In genomic region chr19:10424011-10424637, GRCh38 we compare ENCODE assay signal across 1 cellular context.
TF ChIP-seq lines count a peak whose summit lies in the region.

No MANE protein-coding gene starts in this region.

TF ChIP-seq in HepG2, 621 proteins besides CTCF, POLR2A, EP300 and RAD21 (continued from another document and continues in another):
- no peak for TF ChIP-seq HIC2 (CRISPR knock-in tag; IDR thresholded peaks at IDR 0.05; ENCODE audit: low read depth)
- no peak for TF ChIP-seq CCDC6 (CRISPR knock-in tag; IDR thresholded peaks at IDR 0.05)
- peak; percentile 24; the same call in 1 of the 2 replicates for TF ChIP-seq HOXA3 (CRISPR knock-in tag; IDR thresholded peaks at IDR 0.05)
- TF ChIP-seq TFDP1 (CRISPR knock-in tag; IDR thresholded peaks at IDR 0.05; ENCODE audit: borderline replicate concordance) = no peak
- TF ChIP-seq ZNF264 (CRISPR knock-in tag; IDR thresholded peaks at IDR 0.05) = no peak
- TF ChIP-seq RBM22 (optimal IDR thresholded peaks at IDR 0.05; ENCODE audit: low read length) = no peak
- TF ChIP-seq ZGPAT (CRISPR knock-in tag; IDR thresholded peaks at IDR 0.05) = peak; percentile 73; the same call in 1 of the 2 replicates
- TF ChIP-seq TARDBP (CRISPR knock-in tag; IDR thresholded peaks at IDR 0.05) = no peak
- TF ChIP-seq NCOA5 (CRISPR knock-in tag; IDR thresholded peaks at IDR 0.05) = no peak
- TF ChIP-seq TSC22D2 (CRISPR knock-in tag; IDR thresholded peaks at IDR 0.05; ENCODE audit: borderline replicate concordance) = no peak
- no peak for TF ChIP-seq MIER2 (CRISPR knock-in tag; IDR thresholded peaks at IDR 0.05)
- TF ChIP-seq SOX13 (IDR thresholded peaks at IDR 0.05) = no peak
- no peak for TF ChIP-seq SOX13 (CRISPR knock-in tag; conservative IDR thresholded peaks at IDR 0.05 in 1 of 2, IDR thresholded peaks at IDR 0.05 in 1 of 2)
- TF ChIP-seq ZNF44 (CRISPR knock-in tag; IDR thresholded peaks at IDR 0.05) = no peak
- no peak for TF ChIP-seq PCBP1 (IDR thresholded peaks at IDR 0.05; ENCODE audit: borderline replicate concordance, low read depth, low read length)
- TF ChIP-seq SNAPC5 (CRISPR knock-in tag; IDR thresholded peaks at IDR 0.05; ENCODE audit: borderline replicate concordance) = no peak
- TF ChIP-seq RFX3 (CRISPR knock-in tag; IDR thresholded peaks at IDR 0.05) = no peak
- TF ChIP-seq GABPA (IDR thresholded peaks at IDR 0.05; ENCODE audit: low read depth, low read length) = no peak
- TF ChIP-seq GABPA (CRISPR knock-in tag; IDR thresholded peaks at IDR 0.05; ENCODE audit: low read depth) = no peak
- TF ChIP-seq HMGXB4 (CRISPR knock-in tag; IDR thresholded peaks at IDR 0.05; ENCODE audit: borderline replicate concordance in 1 of 2, low read depth in 1 of 2) = peak; percentile 75 to 92; a peak in 3 of 4 replicates
- no peak for TF ChIP-seq SSRP1 (CRISPR knock-in tag; IDR thresholded peaks at IDR 0.05)
- TF ChIP-seq ZNF672 (CRISPR knock-in tag; IDR thresholded peaks at IDR 0.05) = no peak
- no peak for TF ChIP-seq TRAFD1 (CRISPR knock-in tag; IDR thresholded peaks at IDR 0.05; ENCODE audit: borderline replicate concordance)
- TF ChIP-seq ZNF407 (CRISPR knock-in tag; IDR thresholded peaks at IDR 0.05; ENCODE audit: not compliant biosample characterization) = no peak
- no peak for TF ChIP-seq PREB (CRISPR knock-in tag; IDR thresholded peaks at IDR 0.05)
- no peak for TF ChIP-seq ZNF280D (CRISPR knock-in tag; IDR thresholded peaks at IDR 0.05)
- TF ChIP-seq KLF16 (CRISPR knock-in tag; IDR thresholded peaks at IDR 0.05) = no peak
- no peak for TF ChIP-seq SUZ12 (IDR thresholded peaks at IDR 0.05; ENCODE audit: low read depth, low read length)
- no peak for TF ChIP-seq GPBP1L1 (CRISPR knock-in tag; IDR thresholded peaks at IDR 0.05)
- TF ChIP-seq ZNF136 (CRISPR knock-in tag; IDR thresholded peaks at IDR 0.05; ENCODE audit: low read depth) = no peak
- no peak for TF ChIP-seq ZNF616 (CRISPR knock-in tag; IDR thresholded peaks at IDR 0.05; ENCODE audit: low read depth)
- no peak for TF ChIP-seq TEF (CRISPR knock-in tag; IDR thresholded peaks at IDR 0.05)
- TF ChIP-seq EEA1 (CRISPR knock-in tag; IDR thresholded peaks at IDR 0.05; ENCODE audit: borderline replicate concordance) = no peak
- 0 out of 2 replicates have a peak, but pooled peaks have one; percentile 46 for TF ChIP-seq ZNF263 (CRISPR knock-in tag; IDR thresholded peaks at IDR 0.05)
- no peak for TF ChIP-seq NFE2L2 (IDR thresholded peaks at IDR 0.05; ENCODE audit: low read length)
